ENCODE assay signal across 1 cellular context in genomic region chr16:1550696-1551095, GRCh38.
TF ChIP-seq lines count a peak whose summit lies in the region.

No MANE protein-coding gene starts in this region.

TF ChIP-seq in SK-N-SH, 30 proteins besides CTCF, POLR2A, EP300 and RAD21 (continued from another document):
- TF ChIP-seq ZBTB33 (IDR thresholded peaks at IDR 0.05; ENCODE audit: borderline replicate concordance, low read depth), result no peak
